In the genomic region with DNA sequence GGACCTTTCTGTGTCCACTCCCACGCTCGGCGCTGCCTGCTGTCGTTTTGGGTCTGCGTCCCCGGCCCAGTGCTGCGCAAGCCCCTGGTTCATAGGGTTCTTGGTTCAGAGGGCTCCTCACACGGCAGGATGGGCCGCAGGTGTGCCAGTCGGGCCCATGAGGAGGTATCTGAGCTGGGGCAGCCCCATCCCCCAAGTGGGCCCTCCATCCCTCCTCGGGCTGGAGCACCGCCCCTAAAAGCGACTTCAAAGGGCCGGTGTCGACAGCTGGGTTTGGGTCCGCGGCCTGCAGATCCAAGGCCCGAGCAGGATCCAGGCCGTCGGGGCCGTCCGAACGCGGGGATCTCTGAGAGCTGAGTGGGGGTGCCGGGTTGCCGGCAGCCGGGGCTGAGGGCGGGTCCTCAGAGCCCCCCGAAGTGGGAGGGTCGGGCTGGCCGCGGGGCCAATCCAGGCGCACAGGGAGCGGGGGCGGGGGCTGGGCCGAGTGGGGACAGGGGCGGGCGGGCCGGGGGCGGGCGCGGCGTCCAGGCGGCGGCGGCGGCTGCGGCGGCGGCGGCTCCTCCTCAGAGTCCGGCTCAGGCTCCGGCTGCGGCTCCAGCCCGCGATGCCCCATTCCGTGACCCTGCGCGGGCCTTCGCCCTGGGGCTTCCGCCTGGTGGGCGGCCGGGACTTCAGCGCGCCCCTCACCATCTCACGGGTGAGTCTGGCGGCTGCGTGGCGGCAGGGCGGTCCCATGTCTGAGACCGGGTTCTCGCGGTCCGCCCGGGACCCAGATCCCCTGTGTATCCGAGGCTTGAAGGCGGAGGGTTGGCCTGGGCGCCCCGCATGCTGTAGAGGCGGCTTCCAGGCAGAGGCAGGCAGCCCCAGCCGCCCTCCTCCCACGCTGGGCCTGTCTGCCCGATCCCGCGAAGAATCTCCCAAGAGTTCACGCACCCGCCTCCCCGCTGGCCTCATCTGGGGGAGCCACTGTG, we compare ENCODE assay signal across 7 cellular contexts. TPM values are rescaled to one million over a fixed set of nuclear protein-coding genes. Genes with fewer than 3 reads are reported as not detected.
DNase-seq lines count a peak whose midpoint lies in the region; ATAC-seq, FAIRE-seq and TF ChIP-seq lines count a peak whose summit lies in the region.

PDLIM4 (plus strand) TSS at position 566 of the 971 bp plus-strand sequence; CDS start at position 605, 39 bp downstream.

- ATAC-seq in left colon = peak; percentile 28

- no peak for TF ChIP-seq CTCF in bronchial epithelial cell (IDR thresholded peaks at IDR 0.05; ENCODE audit: insufficient read depth, low read length, severe bottlenecking)
- TF ChIP-seq CTCF in suprapubic skin (IDR thresholded peaks at IDR 0.05) = no peak

- intact Hi-C loops in left colon (cut with DNase I, micrococcal nuclease) = no loop called here

- FAIRE-seq in bronchial epithelial cell (lab: Jason Lieb, UNC) = no peak

- H3K36me3 ChIP-seq in bronchial epithelial cell (ENCODE audit: control insufficient read depth, insufficient read depth, low read length) = no peaks in the 10 kb centered on the region
- peaks cover 3% of the 10 kb centered on the region for H3K36me3 ChIP-seq in suprapubic skin

- 54% methylated on average over 15 of the region's 88 CpGs for WGBS in suprapubic skin

- peak within 1 kb of the TSS; percentile 70 for H3K4me3 ChIP-seq in bronchial epithelial cell (ENCODE audit: low read depth, low read length)
- peak within 1 kb of the TSS; percentile 60 for H3K4me3 ChIP-seq in suprapubic skin

- DNase-seq in M059J (ENCODE audit: low read depth) = no peak
- no peak for DNase-seq in bronchial epithelial cell (ENCODE audit: low read depth)
- no peak for DNase-seq in left colon
- DNase-seq in suprapubic skin (ENCODE audit: low spot score in 2 of 2) = peak; percentile 77 to 80
- DNase-seq in NCI-H524 treated with DMSO at 0.1 percent for 48 hours (lab: John Stamatoyannopoulos, UW) = no peak
- DNase-seq in HUDEP-2 (lab: John Stamatoyannopoulos, UW; ENCODE audit: unreplicated experiment in 76 of 76) = no peak
- no peak for DNase-seq in SIG-M5 treated with dmso at 0.1 percent for 504 hours (lab: John Stamatoyannopoulos, UW; ENCODE audit: unreplicated experiment)

- no peak for TF ChIP-seq POLR2A in suprapubic skin (IDR thresholded peaks at IDR 0.05)

- no peaks in the 10 kb centered on the region for H3K9me3 ChIP-seq in suprapubic skin

- peaks cover 84% of the 10 kb centered on the region for H3K4me1 ChIP-seq in suprapubic skin

- TF ChIP-seq EP300 in suprapubic skin (IDR thresholded peaks at IDR 0.05) = no peak

- peak within 1 kb of the TSS; percentile 91 for H3K27ac ChIP-seq in suprapubic skin

- H3K27me3 ChIP-seq in bronchial epithelial cell (ENCODE audit: control insufficient read depth, insufficient read depth, low read length) = no peaks in the 10 kb centered on the region
- no peaks in the 10 kb centered on the region for H3K27me3 ChIP-seq in suprapubic skin

RNA-seq across cellular contexts. Expression of gene PDLIM4, which starts in this region (rescaled TPM):
- total RNA-seq in M059J (2014; rRNA removed; shearing (Covaris generic)) = 11.7 and 25.0 TPM in 2 replicates
- total RNA-seq in bronchial epithelial cell (12.9 and 18.8 TPM in 2 replicates), left colon (10 to 100 TPM in 1 of 2 donors, 1 to 10 TPM in 1; 1.5 to 11.9 TPM), suprapubic skin (100 to 1,000 TPM; 110 to 128 (median 114) TPM)

Comparison
In these comparisons a context has a peak if more than half of its experiments do, and no peak if none do; other contexts are left out.
1. DNase-seq: peak in suprapubic skin (2 of 2); none in M059J (single experiment), bronchial epithelial cell (single experiment), left colon (0 of 2), NCI-H524 treated with DMSO at 0.1 percent for 48 hours (single experiment), HUDEP-2 (0 of 76) and SIG-M5 treated with dmso at 0.1 percent for 504 hours (single experiment).